ENCODE assay signal across 10 cellular contexts in the genomic region with DNA sequence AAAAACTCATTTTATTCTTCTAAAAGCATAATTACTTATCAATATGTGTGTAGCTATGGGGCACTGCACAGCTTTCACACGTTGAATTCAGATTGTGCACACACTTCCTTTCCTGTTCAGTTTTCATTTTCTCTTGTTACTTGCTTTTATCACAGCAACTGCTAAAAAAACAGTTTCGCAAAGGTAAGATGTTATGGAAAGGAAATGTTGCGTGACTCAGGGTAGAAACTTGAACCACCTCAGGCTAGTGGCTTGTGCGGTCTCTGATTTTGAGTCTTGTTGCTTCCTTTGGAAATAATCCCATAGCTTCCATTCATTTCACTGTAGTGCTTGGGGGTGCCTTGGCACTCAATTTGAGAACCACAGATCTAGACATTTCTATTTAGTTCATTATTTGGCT.
DNase-seq lines count a peak whose midpoint lies in the region; ATAC-seq and TF ChIP-seq lines count a peak whose summit lies in the region.
"Had no signal": no experiment of that assay in that cellular context is flagged by ENCODE, and none has a peak within 500 bp of the region (broad histone marks: within the 10 kb centered on the region; RNA-seq: fewer than 3 reads in every experiment).

No MANE protein-coding gene starts in this region.

- dilution Hi-C loops in mammary epithelial cell (cut with HindIII; ENCODE audit: low sequenced_read_pairs) = no loop called here

- TF ChIP-seq POLR2A in gastrocnemius medialis (IDR thresholded peaks at IDR 0.05) = no peak

- peak overlapping the region; percentile 43 for H3K4me2 ChIP-seq in mammary epithelial cell (ENCODE audit: insufficient read depth, low read depth, low read length)

- H3K36me3 Mint-ChIP-seq in activated naive CD8-positive, alpha-beta T cell treated with anti-CD3 and anti-CD28 coated beads for 36 hours = no peaks in the 10 kb centered on the region

- H3K9me3 ChIP-seq in mammary epithelial cell (replicated peaks; ENCODE audit: insufficient read depth, low read length) (no peaks in the 10 kb centered on the region), gastrocnemius medialis (no peaks in the 10 kb centered on the region)

- WGBS in mammary epithelial cell (ENCODE audit: low coverage, missing lambda C conversion rate) = 0% methylated on average over 4 of the region's 4 CpGs

- H3K4me1 ChIP-seq in mammary epithelial cell (ENCODE audit: insufficient read depth, low read length) (peaks cover 44% of the 10 kb centered on the region), gastrocnemius medialis (peaks cover 29 to 35% of the 10 kb centered on the region in 2 donors)

- no peak overlapping the region for H2AFZ ChIP-seq in mammary epithelial cell (ENCODE audit: low read depth, low read length)

- H3K27ac ChIP-seq in mammary epithelial cell (ENCODE audit: insufficient read depth, low read depth, low read length) (peak overlapping the region; percentile 74), gastrocnemius medialis (peak overlapping the region in 1 of 4 donors; percentile 5)
- H3K27ac ChIP-seq: skin epidermis had no signal

- H3K27me3 ChIP-seq in mammary epithelial cell (ENCODE audit: insufficient read depth, low read length) = no peaks in the 10 kb centered on the region
- H3K27me3 ChIP-seq in gastrocnemius medialis = no peaks in the 10 kb centered on the region

- peaks cover 1% of the 10 kb centered on the region for H3K4me1 Mint-ChIP-seq in activated naive CD8-positive, alpha-beta T cell treated with anti-CD3 and anti-CD28 coated beads for 36 hours

- intact Hi-C loops in mammary epithelial cell (cut with micrococcal nuclease) = loop anchor here (5.0 kb wide), 1 partner anchor 60 kb away; no protein-coding TSS in a partner anchor
- intact Hi-C loops in gastrocnemius medialis (cut with DNase I; ENCODE audit: low total_unique reads) = no loop called here

- DNase-seq in ACHN = peak; percentile 78
- peak; percentile 92 for DNase-seq in mammary epithelial cell
- DNase-seq in gastrocnemius medialis = no peak
- no peak for DNase-seq in activated naive CD8-positive, alpha-beta T cell treated with anti-CD3 and anti-CD28 coated beads for 36 hours
- DNase-seq in NCI-H345 treated with DMSO at 0.1 percent for 48 hours (lab: John Stamatoyannopoulos, UW; ENCODE audit: unreplicated experiment) = no peak
- DNase-seq: central memory CD4-positive, alpha-beta T cell had no signal

- no peaks in the 10 kb centered on the region for H3K36me3 ChIP-seq in mammary epithelial cell (ENCODE audit: insufficient read depth, low read length)
- H3K36me3 ChIP-seq in gastrocnemius medialis = no peaks in the 10 kb centered on the region

- no peaks in the 10 kb centered on the region for H3K9me3 Mint-ChIP-seq in activated naive CD8-positive, alpha-beta T cell treated with anti-CD3 and anti-CD28 coated beads for 36 hours

- no peak overlapping the region for H3K9ac ChIP-seq in mammary epithelial cell (ENCODE audit: insufficient read depth, low read length)

- no peak for TF ChIP-seq CTCF in mammary epithelial cell (conservative IDR thresholded peaks at IDR 0.05 in 1 of 2, IDR thresholded peaks at IDR 0.05 in 1 of 2; ENCODE audit: extremely low read depth in 1 of 2, insufficient read depth in 1 of 2, low read depth in 1 of 2, low read length in 2 of 2)
- no peak for TF ChIP-seq CTCF in gastrocnemius medialis (IDR thresholded peaks at IDR 0.05 in 4 of 5, conservative IDR thresholded peaks at IDR 0.05 in 1 of 5)

- no peaks in the 10 kb centered on the region for H4K20me1 ChIP-seq in mammary epithelial cell (ENCODE audit: insufficient read depth, low read length)

- peak overlapping the region in 1 of 3 experiments; percentile 9 for H3K4me3 ChIP-seq in mammary epithelial cell (replicated peaks in 1 of 3; ENCODE audit: insufficient read depth in 1 of 3, low read depth in 2 of 3, low read length in 3 of 3)
- H3K4me3 ChIP-seq in gastrocnemius medialis = no peak overlapping the region
- H3K4me3 ChIP-seq: skin epidermis had no signal

- H3K79me2 ChIP-seq in mammary epithelial cell (ENCODE audit: insufficient read depth, low read length) = peaks cover 86% of the 10 kb centered on the region

- H3K27ac Mint-ChIP-seq in activated naive CD8-positive, alpha-beta T cell treated with anti-CD3 and anti-CD28 coated beads for 36 hours = no peak overlapping the region

- peak; percentile 47 for ATAC-seq in GM21360 (IDR thresholded peaks at IDR 0.05; ENCODE audit: unreplicated experiment)
- ATAC-seq in HG03442 (IDR thresholded peaks at IDR 0.05; ENCODE audit: unreplicated experiment) = peak; percentile 55
- ATAC-seq in gastrocnemius medialis = no peak
- no peak for ATAC-seq in HG03521 (IDR thresholded peaks at IDR 0.05; ENCODE audit: unreplicated experiment)

- H3K4me3 Mint-ChIP-seq in activated naive CD8-positive, alpha-beta T cell treated with anti-CD3 and anti-CD28 coated beads for 36 hours = no peak overlapping the region

- CTCF ChIA-PET in mammary epithelial cell (lab: Charles Lee; ENCODE audit: low non-redundant PET) = interaction anchor here (0.6 kb wide), 1 partner anchor 11 kb away, joined by 5 read pairs; no protein-coding TSS in a partner anchor

- in situ Hi-C loops in ACHN (cut with HindIII; ENCODE audit: low pct_ligation_motif_present, low pct_unique_long_range_greater_than_20kb, low sequenced_read_pairs) (no loop called here), mammary epithelial cell (cut with MboI; ENCODE audit: low sequenced_read_pairs in 2 of 2) (no loop called here), gastrocnemius medialis (cut with MboI; ENCODE audit: low sequenced_read_pairs in 4 of 4) (no loop called here)

- no TSS peak for BruUV-seq in mammary epithelial cell (replicated peaks; lab: Mats Ljungman, UMichigan)

- peaks cover 3% of the 10 kb centered on the region for H3K27me3 Mint-ChIP-seq in activated naive CD8-positive, alpha-beta T cell treated with anti-CD3 and anti-CD28 coated beads for 36 hours

Comparison
In these comparisons a context has a peak if more than half of its experiments do, and no peak if none do; other contexts are left out.
1. DNase-seq: peak in ACHN (single experiment) and mammary epithelial cell (single experiment); none in gastrocnemius medialis (0 of 2), activated naive CD8-positive, alpha-beta T cell treated with anti-CD3 and anti-CD28 coated beads for 36 hours (single experiment) and NCI-H345 treated with DMSO at 0.1 percent for 48 hours (single experiment).
2. ATAC-seq: peak in GM21360 (single experiment) and HG03442 (single experiment); none in gastrocnemius medialis (0 of 2) and HG03521 (single experiment).